In the genomic region with DNA sequence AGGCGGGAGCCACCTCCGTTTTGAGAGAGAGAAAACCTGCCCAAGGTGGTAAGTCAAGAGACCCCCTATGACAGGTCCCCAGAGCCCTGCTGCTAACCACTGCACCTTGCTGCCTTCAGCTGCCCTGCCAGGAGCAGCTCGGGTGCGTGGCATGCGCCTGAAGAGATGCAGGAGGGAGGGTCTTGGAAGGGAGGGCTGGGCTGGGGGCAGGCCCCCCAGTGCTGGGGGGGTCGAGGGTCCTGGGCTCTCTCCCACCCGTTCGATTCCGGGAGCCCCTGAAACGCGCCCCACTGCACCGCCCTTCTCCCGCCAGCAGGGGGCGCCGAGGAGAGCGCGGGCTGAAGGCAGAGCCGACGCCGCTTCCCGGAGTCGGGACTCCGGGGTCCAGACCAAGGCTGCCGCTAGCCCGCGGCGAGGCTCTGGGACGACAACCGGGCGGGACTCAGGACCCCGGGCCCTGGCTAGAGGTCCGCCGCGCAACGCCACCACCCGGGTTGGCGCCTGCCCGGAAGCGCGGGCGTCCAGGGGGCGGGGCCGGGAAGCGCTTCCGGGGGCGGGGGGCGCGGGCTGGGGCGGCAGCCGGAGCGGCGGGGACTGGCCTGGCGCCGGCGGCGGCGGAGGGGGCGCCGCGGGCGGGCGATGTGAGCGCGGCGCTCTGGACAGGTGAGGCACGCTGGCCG, we compare ENCODE assay signal across 8 cellular contexts. TPM values are rescaled to one million over a fixed set of nuclear protein-coding genes. Genes with fewer than 3 reads are reported as not detected.
DNase-seq lines count a peak whose midpoint lies in the region; ATAC-seq and TF ChIP-seq lines count a peak whose summit lies in the region.

A gene with protein sequence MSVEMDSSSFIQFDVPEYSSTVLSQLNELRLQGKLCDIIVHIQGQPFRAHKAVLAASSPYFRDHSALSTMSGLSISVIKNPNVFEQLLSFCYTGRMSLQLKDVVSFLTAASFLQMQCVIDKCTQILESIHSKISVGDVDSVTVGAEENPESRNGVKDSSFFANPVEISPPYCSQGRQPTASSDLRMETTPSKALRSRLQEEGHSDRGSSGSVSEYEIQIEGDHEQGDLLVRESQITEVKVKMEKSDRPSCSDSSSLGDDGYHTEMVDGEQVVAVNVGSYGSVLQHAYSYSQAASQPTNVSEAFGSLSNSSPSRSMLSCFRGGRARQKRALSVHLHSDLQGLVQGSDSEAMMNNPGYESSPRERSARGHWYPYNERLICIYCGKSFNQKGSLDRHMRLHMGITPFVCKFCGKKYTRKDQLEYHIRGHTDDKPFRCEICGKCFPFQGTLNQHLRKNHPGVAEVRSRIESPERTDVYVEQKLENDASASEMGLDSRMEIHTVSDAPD (plus strand): TSS at position 563 of the 680 bp plus-strand sequence. CDS start 18,761 bp downstream, outside the sequence.

- H3K27ac Mint-ChIP-seq in CD8-positive, alpha-beta memory T cell: peak within 1 kb of the TSS; percentile 67 to 97 (median 88)
- peak within 1 kb of the TSS; percentile 76 for H3K27ac Mint-ChIP-seq in activated T-helper 2 cell treated with anti-CD3 and anti-CD28 coated beads, Interferon-gamma antibody, Interleukin-2, Interleukin-4, amounts not matched to agents 10 μg/mL and 5 μg/mL and 100 μg/mL, durations not matched to agents 14 hours and 24 hours and 36 hours

- peaks cover 25% of the 10 kb centered on the region for H3K4me1 ChIP-seq in CD8-positive, alpha-beta memory T cell (ENCODE audit: insufficient read depth, low read length)
- H3K4me1 ChIP-seq in Panc1 (ENCODE audit: control insufficient read depth, insufficient read depth, low read length) (peaks cover 17% of the 10 kb centered on the region), neuron (ENCODE audit: insufficient read depth, low read length) (peaks cover 21% of the 10 kb centered on the region)

- intact Hi-C loops in Panc1 (cut with micrococcal nuclease; ENCODE audit: unreplicated experiment): no loop called here
- intact Hi-C loops in activated T-helper 2 cell treated with anti-CD3 and anti-CD28 coated beads, Interferon-gamma antibody, Interleukin-2, Interleukin-4, amounts not matched to agents 10 μg/mL and 5 μg/mL and 100 μg/mL, durations not matched to agents 14 hours and 24 hours and 36 hours (cut with micrococcal nuclease): loop anchor here (2.0 kb wide), 1 partner anchor 55 kb away; a partner anchor contains a TSS

- H3K4me1 Mint-ChIP-seq in CD8-positive, alpha-beta memory T cell: peaks cover 28 to 48% (median 30%) of the 10 kb centered on the region in 3 donors
- H3K4me1 Mint-ChIP-seq in activated T-helper 2 cell treated with anti-CD3 and anti-CD28 coated beads, Interferon-gamma antibody, Interleukin-2, Interleukin-4, amounts not matched to agents 10 μg/mL and 5 μg/mL and 100 μg/mL, durations not matched to agents 14 hours and 24 hours and 36 hours (ENCODE audit: low read depth): peaks cover 18% of the 10 kb centered on the region

- peak within 1 kb of the TSS; percentile 60 for H3K27ac ChIP-seq in CD8-positive, alpha-beta memory T cell (ENCODE audit: low read depth, low read length)
- peak within 1 kb of the TSS; percentile 54 for H3K27ac ChIP-seq in Panc1 (ENCODE audit: low read length)

- in situ Hi-C loops in Panc1 (cut with HindIII; ENCODE audit: low pct_unique_long_range_greater_than_20kb, low sequenced_read_pairs): no loop called here

- H3K27me3 Mint-ChIP-seq in CD8-positive, alpha-beta memory T cell: peaks cover 6 to 15% of the 10 kb centered on the region in 2 donors
- H3K27me3 Mint-ChIP-seq in activated T-helper 2 cell treated with anti-CD3 and anti-CD28 coated beads, Interferon-gamma antibody, Interleukin-2, Interleukin-4, amounts not matched to agents 10 μg/mL and 5 μg/mL and 100 μg/mL, durations not matched to agents 14 hours and 24 hours and 36 hours (ENCODE audit: low read depth): peaks cover 26% of the 10 kb centered on the region

- H3K9me3 ChIP-seq in CD8-positive, alpha-beta memory T cell (ENCODE audit: low read length): no peaks in the 10 kb centered on the region
- H3K9me3 ChIP-seq in Panc1 (ENCODE audit: control insufficient read depth, insufficient read depth, low read depth, low read length): no peaks in the 10 kb centered on the region
- H3K9me3 ChIP-seq in neuron (ENCODE audit: low read length): no peaks in the 10 kb centered on the region

- peak; percentile 64 for ATAC-seq in GM19351 (IDR thresholded peaks at IDR 0.05; ENCODE audit: unreplicated experiment)
- ATAC-seq in HG03520 (IDR thresholded peaks at IDR 0.05; ENCODE audit: unreplicated experiment): peak; percentile 68
- peak; percentile 89 for ATAC-seq in Panc1

- CTCF ChIA-PET in CD8-positive, alpha-beta memory T cell (lab: Charles Lee): interaction anchor here (0.8 to 2.2 kb wide), 7 partner anchors 9 to 1212 kb away, joined by 3 to 5 read pairs (median 3); a partner anchor contains a TSS
- CTCF ChIA-PET in Panc1 (lab: Charles Lee): interaction anchor here (0.5 to 0.8 kb wide), 3 partner anchors 47 to 1706 kb away, joined by 5 to 7 read pairs (median 6); no protein-coding TSS in a partner anchor

- peak within 1 kb of the TSS; percentile 82 for H2AFZ ChIP-seq in neuron (ENCODE audit: low read depth, low read length)

- H3K36me3 ChIP-seq in CD8-positive, alpha-beta memory T cell (ENCODE audit: insufficient read depth, low read length): no peaks in the 10 kb centered on the region
- peaks cover 4% of the 10 kb centered on the region; the same call in 1 of the 2 replicates for H3K36me3 ChIP-seq in Panc1 (ENCODE audit: control insufficient read depth, insufficient read depth, low read length)
- H3K36me3 ChIP-seq in neuron (ENCODE audit: insufficient read depth, low read length): peaks cover 11% of the 10 kb centered on the region

- no TSS peak for BruUV-seq in Panc1 (replicated peaks; lab: Mats Ljungman, UMichigan)

- DNase-seq in CD8-positive, alpha-beta memory T cell: peak; percentile 66 to 82 (median 76)
- DNase-seq in Panc1 (ENCODE audit: low read depth, low spot score) (peak; percentile 12), fibroblast of villous mesenchyme (ENCODE audit: low read depth) (peak; percentile 43)
- peak; percentile 71 for DNase-seq in activated T-helper 2 cell treated with anti-CD3 and anti-CD28 coated beads, Interferon-gamma antibody, Interleukin-2, Interleukin-4, amounts not matched to agents 10 μg/mL and 5 μg/mL and 100 μg/mL, durations not matched to agents 14 hours and 24 hours and 36 hours (ENCODE audit: low spot score)

- peak within 1 kb of the TSS; percentile 76 for H3K4me3 ChIP-seq in CD8-positive, alpha-beta memory T cell (ENCODE audit: low read length)
- H3K4me3 ChIP-seq in Panc1 (ENCODE audit: low read depth in 2 of 2, low read length in 2 of 2) (peak within 1 kb of the TSS; percentile 71 to 81), fibroblast of villous mesenchyme (ENCODE audit: low read depth, low read length) (peak within 1 kb of the TSS; percentile 81), neuron (ENCODE audit: low read length) (peak within 1 kb of the TSS; percentile 75)

- peaks cover 3% of the 10 kb centered on the region for H3K27me3 ChIP-seq in CD8-positive, alpha-beta memory T cell (ENCODE audit: insufficient read depth, low read length, poor library complexity, severe bottlenecking)
- no peaks in the 10 kb centered on the region for H3K27me3 ChIP-seq in Panc1 (ENCODE audit: control insufficient read depth, insufficient read depth, low read length)
- H3K27me3 ChIP-seq in neuron (ENCODE audit: insufficient read depth, low read length): peaks cover 5% of the 10 kb centered on the region

- POLR2A ChIA-PET in CD8-positive, alpha-beta memory T cell (lab: Charles Lee): interaction anchor here (0.6 kb wide), 1 partner anchor 749 kb away, joined by 5 read pairs; no protein-coding TSS in a partner anchor
- POLR2A ChIA-PET in Panc1 (lab: Charles Lee): interaction anchor here (0.6 kb wide), 1 partner anchor 243 kb away, joined by 8 read pairs; no protein-coding TSS in a partner anchor

- TF ChIP-seq CTCF in Panc1 (IDR thresholded peaks at IDR 0.05) (peak; percentile 99), fibroblast of villous mesenchyme (IDR thresholded peaks at IDR 0.05; ENCODE audit: insufficient read depth, low read depth, low read length) (peak; percentile 98), subcutaneous adipose tissue (IDR thresholded peaks at IDR 0.05; ENCODE audit: low read depth) (no peak)

- peak within 1 kb of the TSS; percentile 79 to 93 (median 89) for H3K4me3 Mint-ChIP-seq in CD8-positive, alpha-beta memory T cell
- peak within 1 kb of the TSS; percentile 84 for H3K4me3 Mint-ChIP-seq in activated T-helper 2 cell treated with anti-CD3 and anti-CD28 coated beads, Interferon-gamma antibody, Interleukin-2, Interleukin-4, amounts not matched to agents 10 μg/mL and 5 μg/mL and 100 μg/mL, durations not matched to agents 14 hours and 24 hours and 36 hours (ENCODE audit: low read depth)

- H3K36me3 Mint-ChIP-seq in CD8-positive, alpha-beta memory T cell: peaks cover 0 to 19% (median 1%) of the 10 kb centered on the region in 3 donors
- peaks cover 12% of the 10 kb centered on the region for H3K36me3 Mint-ChIP-seq in activated T-helper 2 cell treated with anti-CD3 and anti-CD28 coated beads, Interferon-gamma antibody, Interleukin-2, Interleukin-4, amounts not matched to agents 10 μg/mL and 5 μg/mL and 100 μg/mL, durations not matched to agents 14 hours and 24 hours and 36 hours (ENCODE audit: low read depth)

- H3K9me3 Mint-ChIP-seq in CD8-positive, alpha-beta memory T cell: no peaks in the 10 kb centered on the region
- no peaks in the 10 kb centered on the region for H3K9me3 Mint-ChIP-seq in activated T-helper 2 cell treated with anti-CD3 and anti-CD28 coated beads, Interferon-gamma antibody, Interleukin-2, Interleukin-4, amounts not matched to agents 10 μg/mL and 5 μg/mL and 100 μg/mL, durations not matched to agents 14 hours and 24 hours and 36 hours

RNA-seq across cellular contexts. Expression of the gene that starts here (rescaled TPM):
- total RNA-seq in CD8-positive, alpha-beta memory T cell: 1 to 10 TPM; 6.8 to 7.0 TPM
- 1.3 TPM for polyA plus RNA-seq in CD8-positive, alpha-beta memory T cell
- total RNA-seq in Panc1 (2021; ENCODE audit: unreplicated experiment): 5.5 TPM
- 1.6 TPM for polyA plus RNA-seq in Panc1 (2012; ENCODE audit: insufficient read length)
- total RNA-seq in activated T-helper 2 cell treated with anti-CD3 and anti-CD28 coated beads, Interferon-gamma antibody, Interleukin-2, Interleukin-4, amounts not matched to agents 10 μg/mL and 5 μg/mL and 100 μg/mL, durations not matched to agents 14 hours and 24 hours and 36 hours: 6.7 and 7.2 TPM in 2 replicates
- 6.9 and 8.1 TPM in 2 replicates for total RNA-seq in fibroblast of villous mesenchyme
- total RNA-seq in subcutaneous adipose tissue: 10 to 100 TPM; 11.5 to 19.7 (median 16.2) TPM

Comparison
In these comparisons a context has a peak if more than half of its experiments do, and no peak if none do; other contexts are left out.
1. Peak in every context shown above with its lines: DNase-seq, ATAC-seq, H3K4me3 ChIP-seq and H3K27ac ChIP-seq.
2. DNase-seq: peak in every context shown above with its lines; median percentile 76 in CD8-positive, alpha-beta memory T cell; 71 in activated T-helper 2 cell treated with anti-CD3 and anti-CD28 coated beads, Interferon-gamma antibody, Interleukin-2, Interleukin-4, amounts not matched to agents 10 μg/mL and 5 μg/mL and 100 μg/mL, durations not matched to agents 14 hours and 24 hours and 36 hours; 43 in fibroblast of villous mesenchyme; 12 in Panc1.